In genomic region chr6:35718354-35718695, GRCh38 we compare ENCODE assay signal across 1 cellular context.
TF ChIP-seq lines count a peak whose summit lies in the region.

No MANE protein-coding gene starts in this region.

TF ChIP-seq in GM12878, 131 proteins besides CTCF, POLR2A, EP300 and RAD21:
- TF ChIP-seq NFXL1 (IDR thresholded peaks at IDR 0.05; ENCODE audit: borderline replicate concordance) (no peak), SPI1 (IDR thresholded peaks at IDR 0.05; ENCODE audit: borderline replicate concordance, insufficient read depth, low read depth, low read length) (peak; percentile 50; the same call in 1 of the 2 replicates), SIN3A (IDR thresholded peaks at IDR 0.05; ENCODE audit: low read depth, low read length) (0 out of 2 replicates have a peak, but pooled peaks have one; percentile 9)
